8 cellular contexts compared by ENCODE assay signal in the genomic region with DNA sequence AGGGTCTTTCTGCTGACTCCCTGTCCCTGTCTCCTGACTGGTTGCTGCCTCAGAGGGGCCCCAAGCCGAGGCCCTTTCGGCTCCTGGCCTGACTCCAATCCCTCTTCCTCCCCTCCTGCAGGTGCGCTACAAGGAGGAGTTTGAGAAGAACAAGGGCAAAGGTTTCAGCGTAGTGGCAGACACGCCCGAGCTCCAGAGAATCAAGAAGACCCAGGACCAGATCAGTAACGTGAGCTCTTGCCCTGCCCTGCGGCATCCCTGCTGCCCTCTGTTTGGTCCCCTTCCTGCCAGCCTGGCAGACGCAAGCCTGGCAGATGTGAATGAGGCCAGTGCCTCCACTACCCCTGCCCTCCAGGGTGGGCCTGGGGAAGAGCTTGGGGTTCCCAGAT. TPM values are rescaled to one million over a fixed set of nuclear protein-coding genes. Genes with fewer than 3 reads are reported as not detected.
DNase-seq lines count a peak whose midpoint lies in the region; TF ChIP-seq lines count a peak whose summit lies in the region.

No MANE protein-coding gene starts in this region.

- H3K4me1 Mint-ChIP-seq in endothelial cell (ENCODE audit: unreplicated experiment) = peaks cover 29% of the 10 kb centered on the region

- H3K36me3 Mint-ChIP-seq in endothelial cell (ENCODE audit: low read depth, unreplicated experiment) = peaks cover 16% of the 10 kb centered on the region

- no peaks in the 10 kb centered on the region for H3K79me2 ChIP-seq in KMS-11 (ENCODE audit: insufficient read depth, low read depth)

- H3K36me3 ChIP-seq in KMS-11 (ENCODE audit: insufficient read depth) (no peaks in the 10 kb centered on the region), stomach smooth muscle (ENCODE audit: control insufficient read depth in 2 of 2, insufficient read depth in 2 of 2, low read length in 2 of 2) (peaks cover 14 to 22% of the 10 kb centered on the region in 2 donors)

- H3K27me3 Mint-ChIP-seq in endothelial cell (ENCODE audit: unreplicated experiment) = peaks cover 9% of the 10 kb centered on the region

- H3K9me3 Mint-ChIP-seq in endothelial cell (ENCODE audit: unreplicated experiment) = no peaks in the 10 kb centered on the region

- no peak overlapping the region for H3K4me3 ChIP-seq in KMS-11 (IDR thresholded peaks at IDR 0.05; ENCODE audit: insufficient read depth, low read depth, low read length)
- no peak overlapping the region for H3K4me3 ChIP-seq in stomach smooth muscle (ENCODE audit: low read length in 2 of 2)

- H3K27ac ChIP-seq in KMS-11 = peak overlapping the region; percentile 79
- H3K27ac ChIP-seq in stomach smooth muscle (ENCODE audit: low read length) = peak overlapping the region; percentile 18

- DNase-seq in activated T-cell treated with anti-CD3 and anti-CD28 coated beads, Interleukin-2, amount 50 U/mL, for 1 hour = peak; percentile 45
- no peak for DNase-seq in activated T-cell treated with anti-CD3 and anti-CD28 coated beads, Interleukin-2, amount 50 U/mL, for 48 hours
- no peak for DNase-seq in endothelial cell (ENCODE audit: low spot score)
- no peak for DNase-seq in mesenteric fat pad (ENCODE audit: low spot score)
- DNase-seq in HuH-7.5 (ENCODE audit: low spot score) = no peak
- no peak for DNase-seq in NCI-H146 treated with DMSO at 0.1 percent for 48 hours (lab: John Stamatoyannopoulos, UW; ENCODE audit: unreplicated experiment)

- H3K4me1 ChIP-seq in KMS-11 (ENCODE audit: low read depth, poor library complexity, severe bottlenecking) = peaks cover 36% of the 10 kb centered on the region
- H3K4me1 ChIP-seq in stomach smooth muscle (ENCODE audit: control insufficient read depth, insufficient read depth, low read length) = peaks cover 56% of the 10 kb centered on the region

- TF ChIP-seq CTCF in KMS-11 (conservative IDR thresholded peaks at IDR 0.05; ENCODE audit: low read depth, low read length) (no peak), endothelial cell (IDR thresholded peaks at IDR 0.05; ENCODE audit: unreplicated experiment) (no peak)

- H2AFZ ChIP-seq in KMS-11 (ENCODE audit: low read depth) = peak overlapping the region; percentile 12; the same call in 1 of the 2 replicates

- H3K27ac Mint-ChIP-seq in endothelial cell (ENCODE audit: unreplicated experiment) = peak overlapping the region; percentile 75

- H4K20me1 ChIP-seq in KMS-11 (ENCODE audit: insufficient read depth) = no peaks in the 10 kb centered on the region

- H3K4me2 ChIP-seq in KMS-11 = peak overlapping the region; percentile 75

- H3K9me3 ChIP-seq in stomach smooth muscle (ENCODE audit: control insufficient read depth in 2 of 2, low read length in 2 of 2) = no peaks in the 10 kb centered on the region

- peak overlapping the region; percentile 53; the same call in 1 of the 2 replicates for H3K9ac ChIP-seq in KMS-11
- H3K9ac ChIP-seq in stomach smooth muscle (ENCODE audit: low read length in 2 of 2) = no peak overlapping the region

- H3K27me3 ChIP-seq in KMS-11 (ENCODE audit: insufficient read depth, low read depth) = no peaks in the 10 kb centered on the region
- H3K27me3 ChIP-seq in stomach smooth muscle (ENCODE audit: control insufficient read depth in 1 of 2, insufficient read depth in 2 of 2, low read length in 2 of 2) = no peaks in the 10 kb centered on the region

- H3K4me3 Mint-ChIP-seq in endothelial cell (ENCODE audit: unreplicated experiment) = no peak overlapping the region

RNA-seq across cellular contexts. Expression of gene LASP1, which starts 28.4 kb away (rescaled TPM):
- total RNA-seq in endothelial cell (ENCODE audit: unreplicated experiment) (146 TPM), mesenteric fat pad (172 TPM)

RNA-seq across cellular contexts. Expression of gene RPL23, which starts 44.8 kb away (rescaled TPM):
- total RNA-seq in endothelial cell (ENCODE audit: unreplicated experiment) (2,464 TPM), mesenteric fat pad (1,395 TPM)
